ENCODE assay signal across 1 cellular context in the genomic region with DNA sequence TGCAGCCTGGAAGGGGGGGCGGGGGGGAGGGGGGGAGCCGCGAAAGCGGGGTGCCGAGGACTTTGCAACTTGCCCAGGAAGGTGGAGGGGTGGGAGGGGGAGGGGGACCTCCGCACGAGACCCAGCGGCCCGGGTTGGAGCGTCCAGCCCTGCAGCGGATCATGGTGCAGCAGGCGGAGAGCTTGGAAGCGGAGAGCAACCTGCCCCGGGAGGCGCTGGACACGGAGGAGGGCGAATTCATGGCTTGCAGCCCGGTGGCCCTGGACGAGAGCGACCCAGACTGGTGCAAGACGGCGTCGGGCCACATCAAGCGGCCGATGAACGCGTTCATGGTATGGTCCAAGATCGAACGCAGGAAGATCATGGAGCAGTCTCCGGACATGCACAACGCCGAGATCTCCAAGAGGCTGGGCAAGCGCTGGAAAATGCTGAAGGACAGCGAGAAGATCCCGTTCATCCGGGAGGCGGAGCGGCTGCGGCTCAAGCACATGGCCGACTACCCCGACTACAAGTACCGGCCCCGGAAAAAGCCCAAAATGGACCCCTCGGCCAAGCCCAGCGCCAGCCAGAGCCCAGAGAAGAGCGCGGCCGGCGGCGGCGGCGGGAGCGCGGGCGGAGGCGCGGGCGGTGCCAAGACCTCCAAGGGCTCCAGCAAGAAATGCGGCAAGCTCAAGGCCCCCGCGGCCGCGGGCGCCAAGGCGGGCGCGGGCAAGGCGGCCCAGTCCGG.
A peak's percentile ranks its signal among the peaks of the same experiment; 100 is the strongest.
TF ChIP-seq lines count a peak whose summit lies in the region.

No MANE protein-coding gene starts in this region.

TF ChIP-seq in SK-N-SH, 30 proteins besides CTCF, POLR2A, EP300 and RAD21:
- TF ChIP-seq, protein P1, sequence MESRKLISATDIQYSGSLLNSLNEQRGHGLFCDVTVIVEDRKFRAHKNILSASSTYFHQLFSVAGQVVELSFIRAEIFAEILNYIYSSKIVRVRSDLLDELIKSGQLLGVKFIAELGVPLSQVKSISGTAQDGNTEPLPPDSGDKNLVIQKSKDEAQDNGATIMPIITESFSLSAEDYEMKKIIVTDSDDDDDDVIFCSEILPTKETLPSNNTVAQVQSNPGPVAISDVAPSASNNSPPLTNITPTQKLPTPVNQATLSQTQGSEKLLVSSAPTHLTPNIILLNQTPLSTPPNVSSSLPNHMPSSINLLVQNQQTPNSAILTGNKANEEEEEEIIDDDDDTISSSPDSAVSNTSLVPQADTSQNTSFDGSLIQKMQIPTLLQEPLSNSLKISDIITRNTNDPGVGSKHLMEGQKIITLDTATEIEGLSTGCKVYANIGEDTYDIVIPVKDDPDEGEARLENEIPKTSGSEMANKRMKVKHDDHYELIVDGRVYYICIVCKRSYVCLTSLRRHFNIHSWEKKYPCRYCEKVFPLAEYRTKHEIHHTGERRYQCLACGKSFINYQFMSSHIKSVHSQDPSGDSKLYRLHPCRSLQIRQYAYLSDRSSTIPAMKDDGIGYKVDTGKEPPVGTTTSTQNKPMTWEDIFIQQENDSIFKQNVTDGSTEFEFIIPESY (IDR thresholded peaks at IDR 0.05; ENCODE audit: borderline replicate concordance, low read depth) = no peak
- TF ChIP-seq MXI1 (IDR thresholded peaks at IDR 0.05; ENCODE audit: low read depth, low read length) = peak; percentile 63
- TF ChIP-seq TAF1 (IDR thresholded peaks at IDR 0.05; ENCODE audit: borderline replicate concordance, low read depth, low read length) = 0 out of 2 replicates have a peak, but pooled peaks have one; percentile 7
